In genomic region chr10:7818295-7819125, GRCh38 we compare ENCODE assay signal across 8 cellular contexts. TPM values are rescaled to one million over a fixed set of nuclear protein-coding genes. Genes with fewer than 3 reads are reported as not detected.
DNase-seq lines count a peak whose midpoint lies in the region; ATAC-seq and TF ChIP-seq lines count a peak whose summit lies in the region.

TAF3 (plus strand) TSS chr10:7818505; CDS start chr10:7818710, 205 bp downstream.

- no peaks in the 10 kb centered on the region for H3K9me3 Mint-ChIP-seq in naive thymus-derived CD8-positive, alpha-beta T cell
- no peaks in the 10 kb centered on the region for H3K9me3 Mint-ChIP-seq in stimulated activated memory B cell treated with anti-CD40 and anti-IgM and Interleukin-4, amounts not matched to agents 10 μg/mL and 1 μg/mL and 100 μg/mL, for 72 hours

- peaks cover 18 to 50% (median 44%) of the 10 kb centered on the region in 4 donors for H3K4me1 Mint-ChIP-seq in naive thymus-derived CD8-positive, alpha-beta T cell
- H3K4me1 Mint-ChIP-seq in stimulated activated memory B cell treated with anti-CD40 and anti-IgM and Interleukin-4, amounts not matched to agents 10 μg/mL and 1 μg/mL and 100 μg/mL, for 72 hours, result peaks cover 40% of the 10 kb centered on the region

- peak within 1 kb of the TSS; percentile 88 to 98 (median 94) for H3K27ac Mint-ChIP-seq in naive thymus-derived CD8-positive, alpha-beta T cell
- H3K27ac Mint-ChIP-seq in stimulated activated memory B cell treated with anti-CD40 and anti-IgM and Interleukin-4, amounts not matched to agents 10 μg/mL and 1 μg/mL and 100 μg/mL, for 72 hours, result peak within 1 kb of the TSS; percentile 87

- POLR2A ChIA-PET in naive thymus-derived CD8-positive, alpha-beta T cell (lab: Charles Lee), result interaction anchor here (0.6 to 6.7 kb wide), 11 partner anchors 9 to 1278 kb away, joined by 3 to 89 read pairs (median 4); partner anchors contain the start of genes ATP5F1C, KIN and SFMBT2

- peaks cover 0 to 19% (median 0%) of the 10 kb centered on the region in 3 donors for H3K36me3 Mint-ChIP-seq in naive thymus-derived CD8-positive, alpha-beta T cell
- no peaks in the 10 kb centered on the region for H3K36me3 Mint-ChIP-seq in stimulated activated memory B cell treated with anti-CD40 and anti-IgM and Interleukin-4, amounts not matched to agents 10 μg/mL and 1 μg/mL and 100 μg/mL, for 72 hours

- H3K4me3 ChIP-seq in fibroblast of mammary gland (ENCODE audit: control insufficient read depth, low read depth, low read length), result peak within 1 kb of the TSS; percentile 92

- ATAC-seq in GM21786 (IDR thresholded peaks at IDR 0.05; ENCODE audit: unreplicated experiment), result peak; percentile 79
- ATAC-seq in naive thymus-derived CD8-positive, alpha-beta T cell, result peak; percentile 88 to 92
- ATAC-seq in stimulated activated memory B cell treated with anti-CD40 and anti-IgM and Interleukin-4, amounts not matched to agents 10 μg/mL and 1 μg/mL and 100 μg/mL, for 72 hours, result peak; percentile 95

- peak within 1 kb of the TSS; percentile 93 to 99 (median 97) for H3K4me3 Mint-ChIP-seq in naive thymus-derived CD8-positive, alpha-beta T cell
- H3K4me3 Mint-ChIP-seq in stimulated activated memory B cell treated with anti-CD40 and anti-IgM and Interleukin-4, amounts not matched to agents 10 μg/mL and 1 μg/mL and 100 μg/mL, for 72 hours, result peak within 1 kb of the TSS; percentile 95

- TF ChIP-seq CTCF in fibroblast of mammary gland (conservative IDR thresholded peaks at IDR 0.05; ENCODE audit: control insufficient read depth, insufficient read depth, low read depth, low read length), result no peak

- H3K27me3 Mint-ChIP-seq in naive thymus-derived CD8-positive, alpha-beta T cell, result peaks cover 0 to 3% (median 0%) of the 10 kb centered on the region in 5 donors
- peaks cover 3% of the 10 kb centered on the region for H3K27me3 Mint-ChIP-seq in stimulated activated memory B cell treated with anti-CD40 and anti-IgM and Interleukin-4, amounts not matched to agents 10 μg/mL and 1 μg/mL and 100 μg/mL, for 72 hours

- DNase-seq in EH (ENCODE audit: low read depth) (peak; percentile 81), KG1 (lab: John Stamatoyannopoulos, UW) (peak; percentile 87), RPMI7951 (ENCODE audit: low read depth) (peak; percentile 86), fibroblast of mammary gland (ENCODE audit: low read depth) (peak; percentile 80)
- DNase-seq in activated T-helper 1 cell treated with anti-CD3 and anti-CD28 coated beads, Interleukin-2, amount 50 U/mL, for 16 hours (ENCODE audit: low read depth in 1 of 2, low spot score in 1 of 2), result peak; percentile 85 to 88
- DNase-seq in naive thymus-derived CD8-positive, alpha-beta T cell, result peak; percentile 84 to 94 (median 92)

RNA-seq across cellular contexts. Expression of gene TAF3, which starts in this region (rescaled TPM):
- 1.6 and 2.5 TPM in 2 replicates for total RNA-seq in RPMI7951 (2014; rRNA removed; shearing (Covaris generic))
- 10 to 100 TPM; 24.4 to 24.6 TPM for total RNA-seq in naive thymus-derived CD8-positive, alpha-beta T cell
- 10 to 100 TPM in 2 of 3 donors, 1 to 10 TPM in 1; 6.8 to 16.4 (median 11.0) TPM for polyA plus RNA-seq in naive thymus-derived CD8-positive, alpha-beta T cell

Comparison
In these comparisons a context has a peak if more than half of its experiments do, and no peak if none do; other contexts are left out.
1. Peak in every context shown above with its lines: DNase-seq, ATAC-seq and H3K4me3 ChIP-seq.